1 cellular context compared by ENCODE assay signal in the genomic region with DNA sequence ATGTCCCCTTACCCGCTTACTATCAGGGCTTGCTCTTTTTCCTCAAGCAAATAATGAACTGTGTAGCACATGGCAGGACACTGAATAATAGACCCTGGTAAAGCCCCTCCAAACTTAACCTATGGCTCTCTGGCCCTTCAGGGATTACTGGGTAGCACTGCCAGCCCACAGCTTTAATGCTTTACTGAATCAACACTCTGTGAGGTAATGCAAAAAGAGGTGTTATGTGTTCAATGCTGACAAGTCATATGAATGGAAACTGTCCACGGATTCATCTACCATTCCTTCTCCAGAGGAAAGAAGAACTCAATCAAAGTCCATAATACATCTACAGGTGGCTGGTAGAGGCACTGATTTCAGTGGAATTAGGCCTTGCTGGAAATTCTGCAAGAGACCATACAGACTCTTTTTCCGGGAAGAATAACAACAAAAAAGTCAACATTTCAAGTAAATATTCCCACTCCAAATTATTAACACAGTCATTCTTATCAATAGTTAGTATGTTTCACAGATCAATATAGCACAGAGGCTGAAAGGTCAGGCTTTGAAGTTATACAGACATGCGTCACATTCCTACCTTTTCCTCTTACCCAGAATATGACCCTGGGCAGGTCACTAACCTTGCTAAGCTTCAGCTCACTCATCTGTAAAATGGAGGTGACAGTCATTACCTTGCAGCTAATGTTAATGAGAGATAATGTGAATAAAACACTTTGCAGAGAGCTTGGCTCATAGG.
A peak's percentile ranks its signal among the peaks of the same experiment; 100 is the strongest.
TF ChIP-seq lines count a peak whose summit lies in the region.

No MANE protein-coding gene starts in this region.

TF ChIP-seq in HepG2, 621 proteins besides CTCF, POLR2A, EP300 and RAD21 (continued from another document and continues in another):
- TF ChIP-seq, protein P1, sequence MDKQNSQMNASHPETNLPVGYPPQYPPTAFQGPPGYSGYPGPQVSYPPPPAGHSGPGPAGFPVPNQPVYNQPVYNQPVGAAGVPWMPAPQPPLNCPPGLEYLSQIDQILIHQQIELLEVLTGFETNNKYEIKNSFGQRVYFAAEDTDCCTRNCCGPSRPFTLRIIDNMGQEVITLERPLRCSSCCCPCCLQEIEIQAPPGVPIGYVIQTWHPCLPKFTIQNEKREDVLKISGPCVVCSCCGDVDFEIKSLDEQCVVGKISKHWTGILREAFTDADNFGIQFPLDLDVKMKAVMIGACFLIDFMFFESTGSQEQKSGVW (CRISPR knock-in tag; IDR thresholded peaks at IDR 0.05; ENCODE audit: borderline replicate concordance), result no peak
- TF ChIP-seq PAX8 (CRISPR knock-in tag; IDR thresholded peaks at IDR 0.05; ENCODE audit: borderline replicate concordance), result no peak
- TF ChIP-seq ATRX (CRISPR knock-in tag; IDR thresholded peaks at IDR 0.05; ENCODE audit: borderline replicate concordance), result no peak
- TF ChIP-seq ZNF883 (CRISPR knock-in tag; IDR thresholded peaks at IDR 0.05; ENCODE audit: not compliant biosample characterization), result no peak
- no peak for TF ChIP-seq HOXA9 (CRISPR knock-in tag; IDR thresholded peaks at IDR 0.05; ENCODE audit: borderline replicate concordance)
- TF ChIP-seq MYNN (CRISPR knock-in tag; IDR thresholded peaks at IDR 0.05; ENCODE audit: low read depth), result no peak
- no peak for TF ChIP-seq ZNF616 (CRISPR knock-in tag; IDR thresholded peaks at IDR 0.05; ENCODE audit: low read depth)
- peak; percentile 83; the same call in 1 of the 2 replicates for TF ChIP-seq ZKSCAN5 (CRISPR knock-in tag; IDR thresholded peaks at IDR 0.05)
- TF ChIP-seq MIXL1 (CRISPR knock-in tag; IDR thresholded peaks at IDR 0.05), result peak; percentile 89; the same call in 1 of the 2 replicates
- TF ChIP-seq SRY (CRISPR knock-in tag; IDR thresholded peaks at IDR 0.05), result no peak; the same call in 1 of the 2 replicates
- TF ChIP-seq, protein P2, sequence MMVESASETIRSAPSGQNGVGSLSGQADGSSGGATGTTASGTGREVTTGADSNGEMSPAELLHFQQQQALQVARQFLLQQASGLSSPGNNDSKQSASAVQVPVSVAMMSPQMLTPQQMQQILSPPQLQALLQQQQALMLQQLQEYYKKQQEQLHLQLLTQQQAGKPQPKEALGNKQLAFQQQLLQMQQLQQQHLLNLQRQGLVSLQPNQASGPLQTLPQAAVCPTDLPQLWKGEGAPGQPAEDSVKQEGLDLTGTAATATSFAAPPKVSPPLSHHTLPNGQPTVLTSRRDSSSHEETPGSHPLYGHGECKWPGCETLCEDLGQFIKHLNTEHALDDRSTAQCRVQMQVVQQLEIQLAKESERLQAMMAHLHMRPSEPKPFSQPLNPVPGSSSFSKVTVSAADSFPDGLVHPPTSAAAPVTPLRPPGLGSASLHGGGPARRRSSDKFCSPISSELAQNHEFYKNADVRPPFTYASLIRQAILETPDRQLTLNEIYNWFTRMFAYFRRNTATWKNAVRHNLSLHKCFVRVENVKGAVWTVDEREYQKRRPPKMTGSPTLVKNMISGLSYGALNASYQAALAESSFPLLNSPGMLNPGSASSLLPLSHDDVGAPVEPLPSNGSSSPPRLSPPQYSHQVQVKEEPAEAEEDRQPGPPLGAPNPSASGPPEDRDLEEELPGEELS (CRISPR knock-in tag; IDR thresholded peaks at IDR 0.05), result peak; percentile 96
- peak; percentile 96 for TF ChIP-seq TBX3 (IDR thresholded peaks at IDR 0.05; ENCODE audit: borderline replicate concordance)
- no peak for TF ChIP-seq MLLT10 (CRISPR knock-in tag; IDR thresholded peaks at IDR 0.05)
- peak; percentile 80; the same call in 1 of the 2 replicates for TF ChIP-seq ELF4 (CRISPR knock-in tag; IDR thresholded peaks at IDR 0.05; ENCODE audit: borderline replicate concordance)
- TF ChIP-seq HMGA1 (CRISPR knock-in tag; conservative IDR thresholded peaks at IDR 0.05), result no peak
- TF ChIP-seq ZNF75D (CRISPR knock-in tag; IDR thresholded peaks at IDR 0.05; ENCODE audit: borderline replicate concordance), result no peak
- no peak for TF ChIP-seq PHF20 (CRISPR knock-in tag; IDR thresholded peaks at IDR 0.05)
- TF ChIP-seq SMC3 (IDR thresholded peaks at IDR 0.05; ENCODE audit: low read length), result no peak
- peak; percentile 57; the same call in 1 of the 2 replicates for TF ChIP-seq KLF12 (CRISPR knock-in tag; IDR thresholded peaks at IDR 0.05; ENCODE audit: borderline replicate concordance)
- no peak for TF ChIP-seq ZNF17 (CRISPR knock-in tag; IDR thresholded peaks at IDR 0.05)
- no peak for TF ChIP-seq MTF1 (CRISPR knock-in tag; IDR thresholded peaks at IDR 0.05)
- TF ChIP-seq ATAD3A (CRISPR knock-in tag; IDR thresholded peaks at IDR 0.05), result no peak
- TF ChIP-seq NKX3-1 (CRISPR knock-in tag; IDR thresholded peaks at IDR 0.05), result peak; percentile 93
- TF ChIP-seq, protein P3, sequence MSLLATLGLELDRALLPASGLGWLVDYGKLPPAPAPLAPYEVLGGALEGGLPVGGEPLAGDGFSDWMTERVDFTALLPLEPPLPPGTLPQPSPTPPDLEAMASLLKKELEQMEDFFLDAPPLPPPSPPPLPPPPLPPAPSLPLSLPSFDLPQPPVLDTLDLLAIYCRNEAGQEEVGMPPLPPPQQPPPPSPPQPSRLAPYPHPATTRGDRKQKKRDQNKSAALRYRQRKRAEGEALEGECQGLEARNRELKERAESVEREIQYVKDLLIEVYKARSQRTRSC (CRISPR knock-in tag; IDR thresholded peaks at IDR 0.05; ENCODE audit: low read depth), result no peak
- TF ChIP-seq MXD4 (CRISPR knock-in tag; IDR thresholded peaks at IDR 0.05), result peak; percentile 79; the same call in 1 of the 2 replicates
- peak; percentile 91 for TF ChIP-seq SOX5 (CRISPR knock-in tag; IDR thresholded peaks at IDR 0.05; ENCODE audit: borderline replicate concordance)
- no peak for TF ChIP-seq ZNF660 (CRISPR knock-in tag; IDR thresholded peaks at IDR 0.05; ENCODE audit: borderline replicate concordance, low read depth)
- no peak for TF ChIP-seq BHLHE40 (IDR thresholded peaks at IDR 0.05; ENCODE audit: low read length)
- TF ChIP-seq, protein P4, sequence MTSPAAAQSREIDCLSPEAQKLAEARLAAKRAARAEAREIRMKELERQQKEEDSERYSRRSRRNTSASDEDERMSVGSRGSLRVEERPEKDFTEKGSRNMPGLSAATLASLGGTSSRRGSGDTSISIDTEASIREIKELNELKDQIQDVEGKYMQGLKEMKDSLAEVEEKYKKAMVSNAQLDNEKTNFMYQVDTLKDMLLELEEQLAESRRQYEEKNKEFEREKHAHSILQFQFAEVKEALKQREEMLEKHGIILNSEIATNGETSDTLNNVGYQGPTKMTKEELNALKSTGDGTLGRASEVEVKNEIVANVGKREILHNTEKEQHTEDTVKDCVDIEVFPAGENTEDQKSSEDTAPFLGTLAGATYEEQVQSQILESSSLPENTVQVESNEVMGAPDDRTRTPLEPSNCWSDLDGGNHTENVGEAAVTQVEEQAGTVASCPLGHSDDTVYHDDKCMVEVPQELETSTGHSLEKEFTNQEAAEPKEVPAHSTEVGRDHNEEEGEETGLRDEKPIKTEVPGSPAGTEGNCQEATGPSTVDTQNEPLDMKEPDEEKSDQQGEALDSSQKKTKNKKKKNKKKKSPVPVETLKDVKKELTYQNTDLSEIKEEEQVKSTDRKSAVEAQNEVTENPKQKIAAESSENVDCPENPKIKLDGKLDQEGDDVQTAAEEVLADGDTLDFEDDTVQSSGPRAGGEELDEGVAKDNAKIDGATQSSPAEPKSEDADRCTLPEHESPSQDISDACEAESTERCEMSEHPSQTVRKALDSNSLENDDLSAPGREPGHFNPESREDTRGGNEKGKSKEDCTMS (CRISPR knock-in tag; conservative IDR thresholded peaks at IDR 0.05), result no peak
- TF ChIP-seq RAD51 (IDR thresholded peaks at IDR 0.05; ENCODE audit: borderline replicate concordance), result no peak
- TF ChIP-seq, protein P5, sequence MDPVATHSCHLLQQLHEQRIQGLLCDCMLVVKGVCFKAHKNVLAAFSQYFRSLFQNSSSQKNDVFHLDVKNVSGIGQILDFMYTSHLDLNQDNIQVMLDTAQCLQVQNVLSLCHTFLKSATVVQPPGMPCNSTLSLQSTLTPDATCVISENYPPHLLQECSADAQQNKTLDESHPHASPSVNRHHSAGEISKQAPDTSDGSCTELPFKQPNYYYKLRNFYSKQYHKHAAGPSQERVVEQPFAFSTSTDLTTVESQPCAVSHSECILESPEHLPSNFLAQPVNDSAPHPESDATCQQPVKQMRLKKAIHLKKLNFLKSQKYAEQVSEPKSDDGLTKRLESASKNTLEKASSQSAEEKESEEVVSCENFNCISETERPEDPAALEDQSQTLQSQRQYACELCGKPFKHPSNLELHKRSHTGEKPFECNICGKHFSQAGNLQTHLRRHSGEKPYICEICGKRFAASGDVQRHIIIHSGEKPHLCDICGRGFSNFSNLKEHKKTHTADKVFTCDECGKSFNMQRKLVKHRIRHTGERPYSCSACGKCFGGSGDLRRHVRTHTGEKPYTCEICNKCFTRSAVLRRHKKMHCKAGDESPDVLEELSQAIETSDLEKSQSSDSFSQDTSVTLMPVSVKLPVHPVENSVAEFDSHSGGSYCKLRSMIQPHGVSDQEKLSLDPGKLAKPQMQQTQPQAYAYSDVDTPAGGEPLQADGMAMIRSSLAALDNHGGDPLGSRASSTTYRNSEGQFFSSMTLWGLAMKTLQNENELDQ (CRISPR knock-in tag; IDR thresholded peaks at IDR 0.05; ENCODE audit: borderline replicate concordance), result no peak
- TF ChIP-seq, protein P6, sequence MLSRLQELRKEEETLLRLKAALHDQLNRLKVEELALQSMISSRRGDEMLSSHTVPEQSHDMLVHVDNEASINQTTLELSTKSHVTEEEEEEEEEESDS (CRISPR knock-in tag; IDR thresholded peaks at IDR 0.05; ENCODE audit: borderline replicate concordance), result no peak
- no peak for TF ChIP-seq EEA1 (CRISPR knock-in tag; IDR thresholded peaks at IDR 0.05; ENCODE audit: borderline replicate concordance)
- TF ChIP-seq KDM5B (CRISPR knock-in tag; IDR thresholded peaks at IDR 0.05; ENCODE audit: borderline replicate concordance), result no peak
- peak; percentile 80; the same call in 1 of the 2 replicates for TF ChIP-seq TP53 (CRISPR knock-in tag; conservative IDR thresholded peaks at IDR 0.05)
- TF ChIP-seq, protein P7, sequence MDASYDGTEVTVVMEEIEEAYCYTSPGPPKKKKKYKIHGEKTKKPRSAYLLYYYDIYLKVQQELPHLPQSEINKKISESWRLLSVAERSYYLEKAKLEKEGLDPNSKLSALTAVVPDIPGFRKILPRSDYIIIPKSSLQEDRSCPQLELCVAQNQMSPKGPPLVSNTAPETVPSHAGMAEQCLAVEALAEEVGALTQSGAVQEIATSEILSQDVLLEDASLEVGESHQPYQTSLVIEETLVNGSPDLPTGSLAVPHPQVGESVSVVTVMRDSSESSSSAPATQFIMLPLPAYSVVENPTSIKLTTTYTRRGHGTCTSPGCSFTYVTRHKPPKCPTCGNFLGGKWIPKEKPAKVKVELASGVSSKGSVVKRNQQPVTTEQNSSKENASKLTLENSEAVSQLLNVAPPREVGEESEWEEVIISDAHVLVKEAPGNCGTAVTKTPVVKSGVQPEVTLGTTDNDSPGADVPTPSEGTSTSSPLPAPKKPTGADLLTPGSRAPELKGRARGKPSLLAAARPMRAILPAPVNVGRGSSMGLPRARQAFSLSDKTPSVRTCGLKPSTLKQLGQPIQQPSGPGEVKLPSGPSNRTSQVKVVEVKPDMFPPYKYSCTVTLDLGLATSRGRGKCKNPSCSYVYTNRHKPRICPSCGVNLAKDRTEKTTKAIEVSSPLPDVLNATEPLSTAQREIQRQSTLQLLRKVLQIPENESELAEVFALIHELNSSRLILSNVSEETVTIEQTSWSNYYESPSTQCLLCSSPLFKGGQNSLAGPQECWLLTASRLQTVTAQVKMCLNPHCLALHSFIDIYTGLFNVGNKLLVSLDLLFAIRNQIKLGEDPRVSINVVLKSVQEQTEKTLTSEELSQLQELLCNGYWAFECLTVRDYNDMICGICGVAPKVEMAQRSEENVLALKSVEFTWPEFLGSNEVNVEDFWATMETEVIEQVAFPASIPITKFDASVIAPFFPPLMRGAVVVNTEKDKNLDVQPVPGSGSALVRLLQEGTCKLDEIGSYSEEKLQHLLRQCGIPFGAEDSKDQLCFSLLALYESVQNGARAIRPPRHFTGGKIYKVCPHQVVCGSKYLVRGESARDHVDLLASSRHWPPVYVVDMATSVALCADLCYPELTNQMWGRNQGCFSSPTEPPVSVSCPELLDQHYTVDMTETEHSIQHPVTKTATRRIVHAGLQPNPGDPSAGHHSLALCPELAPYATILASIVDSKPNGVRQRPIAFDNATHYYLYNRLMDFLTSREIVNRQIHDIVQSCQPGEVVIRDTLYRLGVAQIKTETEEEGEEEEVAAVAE (CRISPR knock-in tag; IDR thresholded peaks at IDR 0.05; ENCODE audit: borderline replicate concordance), result peak; percentile 27; the same call in 1 of the 2 replicates
- TF ChIP-seq CREB1 (IDR thresholded peaks at IDR 0.05), result peak; percentile 80
- TF ChIP-seq CREB1 (CRISPR knock-in tag; IDR thresholded peaks at IDR 0.05), result peak; percentile 82
- no peak for TF ChIP-seq HNRNPUL1 (IDR thresholded peaks at IDR 0.05; ENCODE audit: low read depth, low read length)
- TF ChIP-seq, protein P8, sequence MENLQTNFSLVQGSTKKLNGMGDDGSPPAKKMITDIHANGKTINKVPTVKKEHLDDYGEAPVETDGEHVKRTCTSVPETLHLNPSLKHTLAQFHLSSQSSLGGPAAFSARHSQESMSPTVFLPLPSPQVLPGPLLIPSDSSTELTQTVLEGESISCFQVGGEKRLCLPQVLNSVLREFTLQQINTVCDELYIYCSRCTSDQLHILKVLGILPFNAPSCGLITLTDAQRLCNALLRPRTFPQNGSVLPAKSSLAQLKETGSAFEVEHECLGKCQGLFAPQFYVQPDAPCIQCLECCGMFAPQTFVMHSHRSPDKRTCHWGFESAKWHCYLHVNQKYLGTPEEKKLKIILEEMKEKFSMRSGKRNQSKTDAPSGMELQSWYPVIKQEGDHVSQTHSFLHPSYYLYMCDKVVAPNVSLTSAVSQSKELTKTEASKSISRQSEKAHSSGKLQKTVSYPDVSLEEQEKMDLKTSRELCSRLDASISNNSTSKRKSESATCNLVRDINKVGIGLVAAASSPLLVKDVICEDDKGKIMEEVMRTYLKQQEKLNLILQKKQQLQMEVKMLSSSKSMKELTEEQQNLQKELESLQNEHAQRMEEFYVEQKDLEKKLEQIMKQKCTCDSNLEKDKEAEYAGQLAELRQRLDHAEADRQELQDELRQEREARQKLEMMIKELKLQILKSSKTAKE (CRISPR knock-in tag; IDR thresholded peaks at IDR 0.05; ENCODE audit: borderline replicate concordance), result peak; percentile 94
- TF ChIP-seq, protein P9, sequence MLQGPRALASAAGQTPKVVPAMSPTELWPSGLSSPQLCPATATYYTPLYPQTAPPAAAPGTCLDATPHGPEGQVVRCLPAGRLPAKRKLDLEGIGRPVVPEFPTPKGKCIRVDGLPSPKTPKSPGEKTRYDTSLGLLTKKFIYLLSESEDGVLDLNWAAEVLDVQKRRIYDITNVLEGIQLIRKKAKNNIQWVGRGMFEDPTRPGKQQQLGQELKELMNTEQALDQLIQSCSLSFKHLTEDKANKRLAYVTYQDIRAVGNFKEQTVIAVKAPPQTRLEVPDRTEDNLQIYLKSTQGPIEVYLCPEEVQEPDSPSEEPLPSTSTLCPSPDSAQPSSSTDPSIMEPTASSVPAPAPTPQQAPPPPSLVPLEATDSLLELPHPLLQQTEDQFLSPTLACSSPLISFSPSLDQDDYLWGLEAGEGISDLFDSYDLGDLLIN (CRISPR knock-in tag; IDR thresholded peaks at IDR 0.05; ENCODE audit: borderline replicate concordance), result no peak
- TF ChIP-seq SNRNP70 (IDR thresholded peaks at IDR 0.05; ENCODE audit: low read depth, low read length), result no peak
- TF ChIP-seq ETV6 (CRISPR knock-in tag; conservative IDR thresholded peaks at IDR 0.05), result 0 out of 2 replicates have a peak, but pooled peaks have one; percentile 64
- no peak for TF ChIP-seq MTA1 (CRISPR knock-in tag; IDR thresholded peaks at IDR 0.05; ENCODE audit: borderline replicate concordance)
